In genomic region chr11:117468888-117469287, GRCh38 we compare ENCODE assay signal across 1 cellular context.
TF ChIP-seq lines count a peak whose summit lies in the region.

No MANE protein-coding gene starts in this region.

TF ChIP-seq in HCT116, 20 proteins besides CTCF, POLR2A, EP300 and RAD21 (continued from another document):
- TF ChIP-seq REST (IDR thresholded peaks at IDR 0.05; ENCODE audit: low read depth) = no peak
